ENCODE assay signal across 1 cellular context in the genomic region with DNA sequence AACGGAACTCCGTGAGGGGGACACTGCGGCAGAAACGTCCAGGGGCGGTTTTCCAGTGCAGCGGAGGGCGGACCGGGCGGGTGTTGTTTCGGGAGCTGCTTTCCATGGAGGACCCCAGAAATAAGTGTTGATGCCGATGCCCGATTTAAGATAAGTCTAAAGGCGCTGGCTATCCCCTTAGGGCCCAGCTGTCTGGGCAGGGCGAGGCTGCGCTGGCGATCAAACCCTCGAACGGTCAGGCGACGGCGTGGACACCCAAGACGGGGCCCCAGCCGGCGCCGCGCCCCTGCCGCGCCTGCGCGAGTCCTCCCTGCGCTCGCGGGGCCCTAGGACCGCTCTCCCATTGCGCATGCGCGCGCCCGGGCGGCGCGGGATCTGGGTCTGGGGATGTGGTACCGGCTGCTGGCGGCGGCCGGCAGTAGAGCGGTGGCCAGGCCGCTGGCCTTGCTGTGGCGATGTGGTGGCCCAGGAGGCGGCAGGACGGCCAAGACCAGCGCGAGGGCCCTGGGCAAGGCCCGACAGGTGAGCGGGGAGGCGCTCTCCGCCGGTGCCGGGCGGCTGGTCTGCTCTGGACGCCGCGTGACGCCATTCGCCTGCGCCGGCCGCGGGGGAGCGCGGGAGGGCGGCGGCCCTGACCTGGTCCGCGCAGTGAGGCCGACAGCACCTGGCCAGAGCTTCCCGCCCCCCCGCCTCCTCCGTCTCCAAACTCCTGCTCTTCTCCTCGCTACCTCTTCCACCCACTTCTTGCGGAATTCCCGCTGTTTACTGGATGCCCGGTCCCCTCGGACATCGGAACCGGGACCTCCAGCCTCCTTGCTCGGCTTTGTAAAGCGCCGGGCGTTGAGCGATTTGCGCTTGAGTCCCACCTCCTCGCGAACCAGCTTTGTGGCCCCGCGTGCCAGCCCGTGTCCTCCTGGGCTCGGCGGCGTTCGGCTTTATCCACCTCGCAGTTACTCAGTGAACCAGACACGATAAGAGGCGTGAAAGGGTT.
A peak's percentile ranks its signal among the peaks of the same experiment; 100 is the strongest.
TF ChIP-seq lines count a peak whose summit lies in the region.

No MANE protein-coding gene starts in this region.

TF ChIP-seq in K562, 482 proteins besides CTCF, POLR2A, EP300 and RAD21 (continued from another document and continues in another):
- TF ChIP-seq, protein P1, sequence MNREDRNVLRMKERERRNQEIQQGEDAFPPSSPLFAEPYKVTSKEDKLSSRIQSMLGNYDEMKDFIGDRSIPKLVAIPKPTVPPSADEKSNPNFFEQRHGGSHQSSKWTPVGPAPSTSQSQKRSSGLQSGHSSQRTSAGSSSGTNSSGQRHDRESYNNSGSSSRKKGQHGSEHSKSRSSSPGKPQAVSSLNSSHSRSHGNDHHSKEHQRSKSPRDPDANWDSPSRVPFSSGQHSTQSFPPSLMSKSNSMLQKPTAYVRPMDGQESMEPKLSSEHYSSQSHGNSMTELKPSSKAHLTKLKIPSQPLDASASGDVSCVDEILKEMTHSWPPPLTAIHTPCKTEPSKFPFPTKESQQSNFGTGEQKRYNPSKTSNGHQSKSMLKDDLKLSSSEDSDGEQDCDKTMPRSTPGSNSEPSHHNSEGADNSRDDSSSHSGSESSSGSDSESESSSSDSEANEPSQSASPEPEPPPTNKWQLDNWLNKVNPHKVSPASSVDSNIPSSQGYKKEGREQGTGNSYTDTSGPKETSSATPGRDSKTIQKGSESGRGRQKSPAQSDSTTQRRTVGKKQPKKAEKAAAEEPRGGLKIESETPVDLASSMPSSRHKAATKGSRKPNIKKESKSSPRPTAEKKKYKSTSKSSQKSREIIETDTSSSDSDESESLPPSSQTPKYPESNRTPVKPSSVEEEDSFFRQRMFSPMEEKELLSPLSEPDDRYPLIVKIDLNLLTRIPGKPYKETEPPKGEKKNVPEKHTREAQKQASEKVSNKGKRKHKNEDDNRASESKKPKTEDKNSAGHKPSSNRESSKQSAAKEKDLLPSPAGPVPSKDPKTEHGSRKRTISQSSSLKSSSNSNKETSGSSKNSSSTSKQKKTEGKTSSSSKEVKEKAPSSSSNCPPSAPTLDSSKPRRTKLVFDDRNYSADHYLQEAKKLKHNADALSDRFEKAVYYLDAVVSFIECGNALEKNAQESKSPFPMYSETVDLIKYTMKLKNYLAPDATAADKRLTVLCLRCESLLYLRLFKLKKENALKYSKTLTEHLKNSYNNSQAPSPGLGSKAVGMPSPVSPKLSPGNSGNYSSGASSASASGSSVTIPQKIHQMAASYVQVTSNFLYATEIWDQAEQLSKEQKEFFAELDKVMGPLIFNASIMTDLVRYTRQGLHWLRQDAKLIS (CRISPR knock-in tag; IDR thresholded peaks at IDR 0.05): peak; percentile 79; the same call in 1 of the 2 replicates
- TF ChIP-seq PHF21A (IDR thresholded peaks at IDR 0.05; ENCODE audit: borderline replicate concordance, low read depth) (no peak), HCFC1 (IDR thresholded peaks at IDR 0.05; ENCODE audit: low read depth, low read length) (peak; percentile 79), MCM7 (IDR thresholded peaks at IDR 0.05) (no peak), CREM (IDR thresholded peaks at IDR 0.05; ENCODE audit: low read depth) (peak; percentile 99), ATF7 (IDR thresholded peaks at IDR 0.05) (peak; percentile 86), CREB3 (tag; conservative IDR thresholded peaks at IDR 0.05; ENCODE audit: low read depth) (0 out of 2 replicates have a peak, but pooled peaks have one; percentile 34), HLTF (IDR thresholded peaks at IDR 0.05) (peak; percentile 36; the same call in 1 of the 2 replicates), FOXO4 (CRISPR knock-in tag; IDR thresholded peaks at IDR 0.05) (no peak), ZNF583 (CRISPR knock-in tag; IDR thresholded peaks at IDR 0.05) (no peak), TAF1 (IDR thresholded peaks at IDR 0.05; ENCODE audit: control insufficient read depth, extremely low read depth, insufficient read depth, low read length, severe bottlenecking) (peak; percentile 75), FOXK2 (conservative IDR thresholded peaks at IDR 0.05 in 1 of 2, IDR thresholded peaks at IDR 0.05 in 1 of 2; ENCODE audit: low read depth in 2 of 2) (peak in 1 of 2 experiments; percentile 21; a peak in 1 of 4 replicates), TAF7 (tag; IDR thresholded peaks at IDR 0.05) (0 out of 2 replicates have a peak, but pooled peaks have one; percentile 20), MAFG (tag; conservative IDR thresholded peaks at IDR 0.05) (no peak), ZNF395 (CRISPR knock-in tag; IDR thresholded peaks at IDR 0.05) (no peak; the same call in none of the 2 replicates), ZNF224 (CRISPR knock-in tag; IDR thresholded peaks at IDR 0.05) (no peak), CREBBP (IDR thresholded peaks at IDR 0.05; ENCODE audit: low read depth, low read length) (no peak), RFX1 (IDR thresholded peaks at IDR 0.05) (no peak), RBFOX2 (IDR thresholded peaks at IDR 0.05; ENCODE audit: low read depth, low read length) (peak; percentile 98), SIX5 (IDR thresholded peaks at IDR 0.05; ENCODE audit: borderline replicate concordance in 1 of 2, insufficient read depth in 1 of 2, low read depth in 1 of 2, low read length in 2 of 2) (peak; percentile 13 to 19; a peak in 1 of 4 replicates), SAP30 (IDR thresholded peaks at IDR 0.05; ENCODE audit: borderline replicate concordance, insufficient read depth, low read depth, low read length, poor library complexity, severe bottlenecking) (peak; percentile 89), HDAC8 (tag; IDR thresholded peaks at IDR 0.05) (0 out of 2 replicates have a peak, but pooled peaks have one; percentile 47)
- TF ChIP-seq, protein P2, sequence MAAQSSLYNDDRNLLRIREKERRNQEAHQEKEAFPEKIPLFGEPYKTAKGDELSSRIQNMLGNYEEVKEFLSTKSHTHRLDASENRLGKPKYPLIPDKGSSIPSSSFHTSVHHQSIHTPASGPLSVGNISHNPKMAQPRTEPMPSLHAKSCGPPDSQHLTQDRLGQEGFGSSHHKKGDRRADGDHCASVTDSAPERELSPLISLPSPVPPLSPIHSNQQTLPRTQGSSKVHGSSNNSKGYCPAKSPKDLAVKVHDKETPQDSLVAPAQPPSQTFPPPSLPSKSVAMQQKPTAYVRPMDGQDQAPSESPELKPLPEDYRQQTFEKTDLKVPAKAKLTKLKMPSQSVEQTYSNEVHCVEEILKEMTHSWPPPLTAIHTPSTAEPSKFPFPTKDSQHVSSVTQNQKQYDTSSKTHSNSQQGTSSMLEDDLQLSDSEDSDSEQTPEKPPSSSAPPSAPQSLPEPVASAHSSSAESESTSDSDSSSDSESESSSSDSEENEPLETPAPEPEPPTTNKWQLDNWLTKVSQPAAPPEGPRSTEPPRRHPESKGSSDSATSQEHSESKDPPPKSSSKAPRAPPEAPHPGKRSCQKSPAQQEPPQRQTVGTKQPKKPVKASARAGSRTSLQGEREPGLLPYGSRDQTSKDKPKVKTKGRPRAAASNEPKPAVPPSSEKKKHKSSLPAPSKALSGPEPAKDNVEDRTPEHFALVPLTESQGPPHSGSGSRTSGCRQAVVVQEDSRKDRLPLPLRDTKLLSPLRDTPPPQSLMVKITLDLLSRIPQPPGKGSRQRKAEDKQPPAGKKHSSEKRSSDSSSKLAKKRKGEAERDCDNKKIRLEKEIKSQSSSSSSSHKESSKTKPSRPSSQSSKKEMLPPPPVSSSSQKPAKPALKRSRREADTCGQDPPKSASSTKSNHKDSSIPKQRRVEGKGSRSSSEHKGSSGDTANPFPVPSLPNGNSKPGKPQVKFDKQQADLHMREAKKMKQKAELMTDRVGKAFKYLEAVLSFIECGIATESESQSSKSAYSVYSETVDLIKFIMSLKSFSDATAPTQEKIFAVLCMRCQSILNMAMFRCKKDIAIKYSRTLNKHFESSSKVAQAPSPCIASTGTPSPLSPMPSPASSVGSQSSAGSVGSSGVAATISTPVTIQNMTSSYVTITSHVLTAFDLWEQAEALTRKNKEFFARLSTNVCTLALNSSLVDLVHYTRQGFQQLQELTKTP (IDR thresholded peaks at IDR 0.05; ENCODE audit: low read depth in 1 of 2, partially characterized antibody in 2 of 2): peak in 1 of 2 experiments; percentile 45
- TF ChIP-seq, protein P3, sequence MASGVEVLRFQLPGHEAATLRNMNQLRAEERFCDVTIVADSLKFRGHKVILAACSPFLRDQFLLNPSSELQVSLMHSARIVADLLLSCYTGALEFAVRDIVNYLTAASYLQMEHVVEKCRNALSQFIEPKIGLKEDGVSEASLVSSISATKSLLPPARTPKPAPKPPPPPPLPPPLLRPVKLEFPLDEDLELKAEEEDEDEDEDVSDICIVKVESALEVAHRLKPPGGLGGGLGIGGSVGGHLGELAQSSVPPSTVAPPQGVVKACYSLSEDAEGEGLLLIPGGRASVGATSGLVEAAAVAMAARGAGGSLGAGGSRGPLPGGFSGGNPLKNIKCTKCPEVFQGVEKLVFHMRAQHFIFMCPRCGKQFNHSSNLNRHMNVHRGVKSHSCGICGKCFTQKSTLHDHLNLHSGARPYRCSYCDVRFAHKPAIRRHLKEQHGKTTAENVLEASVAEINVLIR (CRISPR knock-in tag; IDR thresholded peaks at IDR 0.05): peak; percentile 93
- TF ChIP-seq, protein P4, sequence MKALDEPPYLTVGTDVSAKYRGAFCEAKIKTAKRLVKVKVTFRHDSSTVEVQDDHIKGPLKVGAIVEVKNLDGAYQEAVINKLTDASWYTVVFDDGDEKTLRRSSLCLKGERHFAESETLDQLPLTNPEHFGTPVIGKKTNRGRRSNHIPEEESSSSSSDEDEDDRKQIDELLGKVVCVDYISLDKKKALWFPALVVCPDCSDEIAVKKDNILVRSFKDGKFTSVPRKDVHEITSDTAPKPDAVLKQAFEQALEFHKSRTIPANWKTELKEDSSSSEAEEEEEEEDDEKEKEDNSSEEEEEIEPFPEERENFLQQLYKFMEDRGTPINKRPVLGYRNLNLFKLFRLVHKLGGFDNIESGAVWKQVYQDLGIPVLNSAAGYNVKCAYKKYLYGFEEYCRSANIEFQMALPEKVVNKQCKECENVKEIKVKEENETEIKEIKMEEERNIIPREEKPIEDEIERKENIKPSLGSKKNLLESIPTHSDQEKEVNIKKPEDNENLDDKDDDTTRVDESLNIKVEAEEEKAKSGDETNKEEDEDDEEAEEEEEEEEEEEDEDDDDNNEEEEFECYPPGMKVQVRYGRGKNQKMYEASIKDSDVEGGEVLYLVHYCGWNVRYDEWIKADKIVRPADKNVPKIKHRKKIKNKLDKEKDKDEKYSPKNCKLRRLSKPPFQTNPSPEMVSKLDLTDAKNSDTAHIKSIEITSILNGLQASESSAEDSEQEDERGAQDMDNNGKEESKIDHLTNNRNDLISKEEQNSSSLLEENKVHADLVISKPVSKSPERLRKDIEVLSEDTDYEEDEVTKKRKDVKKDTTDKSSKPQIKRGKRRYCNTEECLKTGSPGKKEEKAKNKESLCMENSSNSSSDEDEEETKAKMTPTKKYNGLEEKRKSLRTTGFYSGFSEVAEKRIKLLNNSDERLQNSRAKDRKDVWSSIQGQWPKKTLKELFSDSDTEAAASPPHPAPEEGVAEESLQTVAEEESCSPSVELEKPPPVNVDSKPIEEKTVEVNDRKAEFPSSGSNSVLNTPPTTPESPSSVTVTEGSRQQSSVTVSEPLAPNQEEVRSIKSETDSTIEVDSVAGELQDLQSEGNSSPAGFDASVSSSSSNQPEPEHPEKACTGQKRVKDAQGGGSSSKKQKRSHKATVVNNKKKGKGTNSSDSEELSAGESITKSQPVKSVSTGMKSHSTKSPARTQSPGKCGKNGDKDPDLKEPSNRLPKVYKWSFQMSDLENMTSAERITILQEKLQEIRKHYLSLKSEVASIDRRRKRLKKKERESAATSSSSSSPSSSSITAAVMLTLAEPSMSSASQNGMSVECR (CRISPR knock-in tag; IDR thresholded peaks at IDR 0.05): peak; percentile 80; the same call in 1 of the 2 replicates
- TF ChIP-seq, protein P5, sequence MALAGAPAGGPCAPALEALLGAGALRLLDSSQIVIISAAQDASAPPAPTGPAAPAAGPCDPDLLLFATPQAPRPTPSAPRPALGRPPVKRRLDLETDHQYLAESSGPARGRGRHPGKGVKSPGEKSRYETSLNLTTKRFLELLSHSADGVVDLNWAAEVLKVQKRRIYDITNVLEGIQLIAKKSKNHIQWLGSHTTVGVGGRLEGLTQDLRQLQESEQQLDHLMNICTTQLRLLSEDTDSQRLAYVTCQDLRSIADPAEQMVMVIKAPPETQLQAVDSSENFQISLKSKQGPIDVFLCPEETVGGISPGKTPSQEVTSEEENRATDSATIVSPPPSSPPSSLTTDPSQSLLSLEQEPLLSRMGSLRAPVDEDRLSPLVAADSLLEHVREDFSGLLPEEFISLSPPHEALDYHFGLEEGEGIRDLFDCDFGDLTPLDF (CRISPR knock-in tag; IDR thresholded peaks at IDR 0.05): peak; percentile 65; the same call in 1 of the 2 replicates
